Comparison of ENCODE assay signal across 9 cellular contexts in the genomic region with DNA sequence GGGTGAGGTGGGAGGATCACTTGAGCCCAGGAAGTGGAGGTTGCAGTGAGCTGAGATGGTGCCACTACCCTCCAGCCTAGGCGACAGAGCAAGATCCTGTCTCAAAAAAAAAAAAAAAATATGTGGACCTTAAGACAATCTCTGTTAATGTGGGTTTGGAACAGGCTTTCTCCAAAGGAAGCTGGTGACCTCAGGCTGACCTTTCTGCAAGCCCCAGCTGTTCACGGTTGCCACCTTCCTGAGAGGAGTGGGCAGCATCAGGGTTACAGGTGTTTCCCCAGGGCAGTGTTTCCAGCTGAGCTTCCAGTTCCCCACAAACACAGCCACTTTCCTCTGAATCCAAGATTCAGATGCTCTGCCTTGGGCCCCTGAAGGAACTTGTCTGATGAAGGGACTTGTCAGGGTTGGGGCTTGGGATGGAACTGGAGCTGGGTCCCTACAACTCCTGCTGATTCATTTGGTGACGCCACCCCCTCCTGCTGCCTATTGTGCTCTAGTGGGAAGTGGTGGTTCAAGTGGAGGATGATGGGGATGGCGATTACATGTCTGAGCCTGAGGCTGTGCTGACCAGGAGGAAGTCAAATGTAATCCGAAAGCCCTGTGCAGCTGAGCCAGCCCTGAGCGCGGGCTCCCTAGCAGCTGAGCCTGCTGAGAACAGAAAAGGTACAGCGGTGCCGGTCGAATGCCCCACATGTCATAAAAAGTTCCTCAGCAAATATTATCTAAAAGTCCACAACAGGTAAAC. TPM values are rescaled to one million over a fixed set of nuclear protein-coding genes. Genes with fewer than 3 reads are reported as not detected.
DNase-seq lines count a peak whose midpoint lies in the region; ATAC-seq and TF ChIP-seq lines count a peak whose summit lies in the region.
"Had no signal": no experiment of that assay in that cellular context is flagged by ENCODE, and none has a peak within 500 bp of the region (broad histone marks: within the 10 kb centered on the region; RNA-seq: fewer than 3 reads in every experiment).

No MANE protein-coding gene starts in this region.

- H3K36me3 Mint-ChIP-seq in activated T-cell treated with anti-CD3 and anti-CD28 coated beads, Interleukin-2, amount 50 U/mL, for 24 hours (ENCODE audit: low read depth): peaks cover 34% of the 10 kb centered on the region

- H3K36me3 ChIP-seq in esophagus muscularis mucosa (peaks cover 0 to 6% (median 0%) of the 10 kb centered on the region in 4 donors), tibial artery (peaks cover 0 to 13% (median 0%) of the 10 kb centered on the region in 3 donors), MG63 (no peaks in the 10 kb centered on the region)

- 78% methylated on average over 10 of the region's 10 CpGs for WGBS in esophagus muscularis mucosa
- WGBS in lower leg skin, 2 donors: 69 to 72% methylated on average over 10 of the region's 10 CpGs

- no peak for ATAC-seq in GM18519 (IDR thresholded peaks at IDR 0.05; ENCODE audit: low FRiP score, unreplicated experiment)

- TF ChIP-seq EP300 in esophagus muscularis mucosa (IDR thresholded peaks at IDR 0.05): no peak

- H3K27me3 ChIP-seq in esophagus muscularis mucosa (no peaks in the 10 kb centered on the region), tibial artery (no peaks in the 10 kb centered on the region), MG63 (no peaks in the 10 kb centered on the region)

- CTCF ChIA-PET in RWPE1 (lab: Yijun Ruan, JAX): interaction anchor here (0.6 to 1.1 kb wide), 4 partner anchors 13 to 220 kb away, joined by 3 to 10 read pairs (median 4); a partner anchor contains a TSS

- peaks cover 43% of the 10 kb centered on the region for H3K4me1 Mint-ChIP-seq in activated T-cell treated with anti-CD3 and anti-CD28 coated beads, Interleukin-2, amount 50 U/mL, for 24 hours (ENCODE audit: low read depth)

- TF ChIP-seq POLR2A in esophagus muscularis mucosa (IDR thresholded peaks at IDR 0.05; ENCODE audit: low read depth) (no peak), lower leg skin (IDR thresholded peaks at IDR 0.05) (no peak)

- DNase-seq in activated T-cell treated with anti-CD3 and anti-CD28 coated beads, Interleukin-2, amount 50 U/mL, for 24 hours: no peak
- no peak for DNase-seq in activated T-cell treated with anti-CD3 and anti-CD28 coated beads, Interleukin-2, amount 50 U/mL, for 1 hour
- DNase-seq in RWPE1 (ENCODE audit: low spot score) (peak; percentile 73), esophagus muscularis mucosa (ENCODE audit: extremely low spot score) (no peak), tibial artery (no peak), lower leg skin (ENCODE audit: low spot score in 2 of 2) (no peak), MG63 (no peak)

- H3K4me1 ChIP-seq in esophagus muscularis mucosa (peaks cover 38 to 61% (median 48%) of the 10 kb centered on the region in 4 donors), tibial artery (peaks cover 8 to 55% (median 43%) of the 10 kb centered on the region in 4 donors)

- H3K4me3 Mint-ChIP-seq in activated T-cell treated with anti-CD3 and anti-CD28 coated beads, Interleukin-2, amount 50 U/mL, for 24 hours: peak overlapping the region; percentile 92

- H3K27me3 Mint-ChIP-seq in activated T-cell treated with anti-CD3 and anti-CD28 coated beads, Interleukin-2, amount 50 U/mL, for 24 hours: no peaks in the 10 kb centered on the region

- intact Hi-C loops in esophagus muscularis mucosa (cut with DNase I): no loop called here
- intact Hi-C loops in tibial artery (cut with DNase I; ENCODE audit: low total_unique reads): loop anchor here (10.0 kb wide), 1 partner anchor 53 kb away; no protein-coding TSS in a partner anchor
- intact Hi-C loops in lower leg skin (cut with DNase I; ENCODE audit: low total_unique reads): no loop called here

- H3K9me3 Mint-ChIP-seq in activated T-cell treated with anti-CD3 and anti-CD28 coated beads, Interleukin-2, amount 50 U/mL, for 24 hours: no peaks in the 10 kb centered on the region

- TF ChIP-seq CTCF in RWPE1 (conservative IDR thresholded peaks at IDR 0.05; ENCODE audit: low read depth) (no peak), esophagus muscularis mucosa (IDR thresholded peaks at IDR 0.05) (no peak), tibial artery (IDR thresholded peaks at IDR 0.05) (no peak), lower leg skin (IDR thresholded peaks at IDR 0.05) (no peak)

- POLR2A ChIA-PET in RWPE1 (lab: Yijun Ruan, JAX; ENCODE audit: low non-redundant PET): interaction anchor here (0.7 to 1.0 kb wide), 3 partner anchors 8 to 18 kb away, joined by 3 to 4 read pairs (median 4); no protein-coding TSS in a partner anchor

- peak overlapping the region; percentile 98 for H3K27ac Mint-ChIP-seq in activated T-cell treated with anti-CD3 and anti-CD28 coated beads, Interleukin-2, amount 50 U/mL, for 24 hours

- H3K9me3 ChIP-seq in esophagus muscularis mucosa (no peaks in the 10 kb centered on the region), tibial artery (no peaks in the 10 kb centered on the region), MG63 (no peaks in the 10 kb centered on the region)

- H3K27ac ChIP-seq in RWPE1 (peak overlapping the region; percentile 92), esophagus muscularis mucosa (replicated peaks in 1 of 4) (peak overlapping the region; percentile 55 to 98 (median 96)), tibial artery (peak overlapping the region; percentile 95 to 96)
- H3K27ac ChIP-seq: SK-N-MC had no signal

- H3K4me3 ChIP-seq in esophagus muscularis mucosa (no peak overlapping the region), tibial artery (no peak overlapping the region), lower leg skin (ENCODE audit: low read depth, poor library complexity, severe bottlenecking) (no peak overlapping the region), MG63 (no peak overlapping the region)

RNA-seq across cellular contexts. Expression of a gene that starts 1.9 kb away (rescaled TPM):
- total RNA-seq in esophagus muscularis mucosa (10 to 100 TPM; 15.0 to 24.9 (median 16.4) TPM), lower leg skin (10 to 100 TPM; 31.6 to 40.4 (median 34.8) TPM)
- 20.6 and 32.5 TPM in 2 replicates for total RNA-seq in MG63 (2014; rRNA removed; shearing (Covaris generic); ENCODE audit: low replicate concordance)

RNA-seq across cellular contexts. Expression of a gene that starts 20.9 kb away (rescaled TPM):
- total RNA-seq in esophagus muscularis mucosa (100 to 1,000 TPM in 3 of 4 donors, 10 to 100 TPM in 1; 98.4 to 184 (median 130) TPM), lower leg skin (100 to 1,000 TPM in 3 of 4 donors, 10 to 100 TPM in 1; 89.6 to 147 (median 130) TPM)
- total RNA-seq in MG63 (2014; rRNA removed; shearing (Covaris generic); ENCODE audit: low replicate concordance): 27.8 and 32.0 TPM in 2 replicates

RNA-seq across cellular contexts. Expression of a gene that starts 26.6 kb away (rescaled TPM):
- total RNA-seq in esophagus muscularis mucosa: not detected
- total RNA-seq in lower leg skin: under 1 TPM in 2 of 4 donors, not detected in 2; 0.27 to 0.39 TPM
- not detected in 2 replicates for total RNA-seq in MG63 (2014; rRNA removed; shearing (Covaris generic); ENCODE audit: low replicate concordance)

RNA-seq across cellular contexts. Expression of a gene that starts 27.4 kb away (rescaled TPM):
- total RNA-seq in esophagus muscularis mucosa: 10 to 100 TPM; 16.6 to 25.0 (median 21.1) TPM
- total RNA-seq in lower leg skin: 10 to 100 TPM; 13.1 to 35.9 (median 23.3) TPM
- total RNA-seq in MG63 (2014; rRNA removed; shearing (Covaris generic); ENCODE audit: low replicate concordance): 25.0 and 44.9 TPM in 2 replicates

RNA-seq across cellular contexts. Expression of a gene that starts 31.8 kb away (rescaled TPM):
- total RNA-seq in esophagus muscularis mucosa (10 to 100 TPM; 16.6 to 32.1 (median 27.9) TPM), lower leg skin (10 to 100 TPM; 18.4 to 26.7 (median 21.1) TPM)
- total RNA-seq in MG63 (2014; rRNA removed; shearing (Covaris generic); ENCODE audit: low replicate concordance): 15.1 and 20.0 TPM in 2 replicates
